8 cellular contexts compared by ENCODE assay signal in genomic region chr10:72292223-72292691, GRCh38. TPM values are rescaled to one million over a fixed set of nuclear protein-coding genes. Genes with fewer than 3 reads are reported as not detected.
DNase-seq lines count a peak whose midpoint lies in the region; ATAC-seq and TF ChIP-seq lines count a peak whose summit lies in the region.

No MANE protein-coding gene starts in this region.

- H3K27ac Mint-ChIP-seq in naive thymus-derived CD8-positive, alpha-beta T cell, result peak overlapping the region; percentile 3 to 88 (median 62)

- no peaks in the 10 kb centered on the region for H3K9me3 ChIP-seq in BLaER1 treated with 17β-estradiol and CSF1 and Interleukin-3, amounts not matched to agents 10 nM and 100 nM (replicated peaks in 1 of 11)
- no peaks in the 10 kb centered on the region for H3K9me3 ChIP-seq in aorta (ENCODE audit: control insufficient read depth, low read length)

- 69 to 71% methylated on average over 6 of the region's 6 CpGs for WGBS in aorta, 2 donors

- H3K27me3 ChIP-seq in BLaER1 treated with 17β-estradiol and CSF1 and Interleukin-3, amounts not matched to agents 10 nM and 100 nM, result no peaks in the 10 kb centered on the region
- H3K27me3 ChIP-seq in aorta (ENCODE audit: control insufficient read depth in 1 of 2, insufficient read depth in 2 of 2, low read length in 1 of 2), result no peaks in the 10 kb centered on the region

- no peaks in the 10 kb centered on the region for H3K36me3 Mint-ChIP-seq in naive thymus-derived CD8-positive, alpha-beta T cell

- H3K9me3 Mint-ChIP-seq in naive thymus-derived CD8-positive, alpha-beta T cell, result no peaks in the 10 kb centered on the region

- H3K4me3 ChIP-seq in BLaER1 treated with 17β-estradiol and CSF1 and Interleukin-3, amounts not matched to agents 10 nM and 100 nM, result no peak overlapping the region
- no peak overlapping the region for H3K4me3 ChIP-seq in aorta (ENCODE audit: low read length in 2 of 2)

- no peaks in the 10 kb centered on the region for H3K36me3 ChIP-seq in BLaER1 treated with 17β-estradiol and CSF1 and Interleukin-3, amounts not matched to agents 10 nM and 100 nM
- H3K36me3 ChIP-seq in aorta (ENCODE audit: control insufficient read depth in 1 of 2, insufficient read depth in 2 of 2, low read length in 1 of 2), result no peaks in the 10 kb centered on the region

- H3K27me3 Mint-ChIP-seq in naive thymus-derived CD8-positive, alpha-beta T cell, result peaks cover 0 to 2% (median 0%) of the 10 kb centered on the region in 5 donors

- peaks cover 23 to 67% (median 61%) of the 10 kb centered on the region in 4 donors for H3K4me1 Mint-ChIP-seq in naive thymus-derived CD8-positive, alpha-beta T cell

- peak overlapping the region in 7 of 11 experiments; percentile 8 to 83 (median 31); a peak in 8 of 22 replicates for H3K4me2 ChIP-seq in BLaER1 treated with 17β-estradiol and CSF1 and Interleukin-3, amounts not matched to agents 10 nM and 100 nM

- POLR2A ChIA-PET in naive thymus-derived CD8-positive, alpha-beta T cell (lab: Charles Lee), result interaction anchor here (0.6 to 1.9 kb wide), 10 partner anchors 13 to 63 kb away, joined by 3 to 9 read pairs (median 4); partner anchors contain the start of gene DNAJB12

- ATAC-seq in naive thymus-derived CD8-positive, alpha-beta T cell, result no peak
- ATAC-seq in HG03378 (IDR thresholded peaks at IDR 0.05; ENCODE audit: unreplicated experiment) (no peak), aorta (ENCODE audit: low FRiP score) (no peak), GM18867 (IDR thresholded peaks at IDR 0.05; ENCODE audit: unreplicated experiment) (no peak)

- DNase-seq in activated naive CD4-positive, alpha-beta T cell treated with anti-CD3 and anti-CD28 coated beads, Interleukin-2, amount 50 U/mL, for 16 hours, result peak; percentile 60
- no peak for DNase-seq in naive thymus-derived CD8-positive, alpha-beta T cell
- DNase-seq in aorta (no peak), NCI-H2029 treated with DMSO at 0.1 percent for 48 hours (lab: John Stamatoyannopoulos, UW) (no peak)

- peak; percentile 31 for TF ChIP-seq RAD21 in Ishikawa (IDR thresholded peaks at IDR 0.05; ENCODE audit: low read depth)

- H4K20me1 ChIP-seq in BLaER1 treated with 17β-estradiol and CSF1 and Interleukin-3, amounts not matched to agents 10 nM and 100 nM, result no peaks in the 10 kb centered on the region

- H3K27ac ChIP-seq in BLaER1 treated with 17β-estradiol and CSF1 and Interleukin-3, amounts not matched to agents 10 nM and 100 nM, result peak overlapping the region in 5 of 11 experiments; percentile 1 to 40 (median 27); a peak in 4 of 22 replicates
- no peak overlapping the region for H3K27ac ChIP-seq in aorta (ENCODE audit: low read depth in 1 of 2, low read length in 2 of 2)

- peak; percentile 88 for TF ChIP-seq EP300 in Ishikawa (IDR thresholded peaks at IDR 0.05; ENCODE audit: borderline replicate concordance)

- peak overlapping the region in 3 of 10 donors; percentile 20 to 38 (median 28) for H3K4me3 Mint-ChIP-seq in naive thymus-derived CD8-positive, alpha-beta T cell

- no peak overlapping the region for H3K9ac ChIP-seq in BLaER1 treated with 17β-estradiol and CSF1 and Interleukin-3, amounts not matched to agents 10 nM and 100 nM

- intact Hi-C loops in aorta (cut with DNase I), result no loop called here

- H3K4me1 ChIP-seq in BLaER1 treated with 17β-estradiol and CSF1 and Interleukin-3, amounts not matched to agents 10 nM and 100 nM, result peaks cover 55 to 71% (median 65%) of the 10 kb centered on the region in 10 experiments
- H3K4me1 ChIP-seq in aorta (ENCODE audit: control insufficient read depth in 1 of 2, insufficient read depth in 2 of 2, low read length in 2 of 2), result no peaks in the 10 kb centered on the region

TF ChIP-seq in Ishikawa, 13 proteins besides CTCF, POLR2A, EP300 and RAD21:
- TF ChIP-seq REST (IDR thresholded peaks at IDR 0.05; ENCODE audit: low read depth) (no peak), USF1 (IDR thresholded peaks at IDR 0.05) (no peak), TEAD4 (IDR thresholded peaks at IDR 0.05) (peak; percentile 77), TCF12 (IDR thresholded peaks at IDR 0.05; ENCODE audit: low read depth) (peak; percentile 92), TAF1 (IDR thresholded peaks at IDR 0.05; ENCODE audit: low read depth) (no peak), ZBTB7A (IDR thresholded peaks at IDR 0.05; ENCODE audit: low read depth) (no peak), MAX (IDR thresholded peaks at IDR 0.05) (peak; percentile 32; the same call in 1 of the 2 replicates), CREB1 (IDR thresholded peaks at IDR 0.05; ENCODE audit: low read depth) (no peak), NFIC (IDR thresholded peaks at IDR 0.05) (peak; percentile 87), CEBPB (IDR thresholded peaks at IDR 0.05) (no peak), EGR1 (IDR thresholded peaks at IDR 0.05) (no peak), FOXM1 (IDR thresholded peaks at IDR 0.05; ENCODE audit: borderline replicate concordance, low read depth) (peak; percentile 58; the same call in 1 of the 2 replicates), YY1 (IDR thresholded peaks at IDR 0.05; ENCODE audit: low read depth) (peak; percentile 32; the same call in 1 of the 2 replicates)
TF ChIP-seq in Ishikawa: peak in this region for 6.

RNA-seq across cellular contexts. Expression of gene DDIT4, which starts 18.5 kb away (rescaled TPM):
- total RNA-seq in naive thymus-derived CD8-positive, alpha-beta T cell, result 10 to 100 TPM; 23.8 to 29.6 TPM
- 100 to 1,000 TPM in 2 of 3 donors, 10 to 100 TPM in 1; 68.0 to 190 (median 189) TPM for polyA plus RNA-seq in naive thymus-derived CD8-positive, alpha-beta T cell
- 100 to 1,000 TPM; 104 to 126 TPM for total RNA-seq in aorta
- 10 to 100 TPM; 55.9 to 96.5 TPM for polyA plus RNA-seq in aorta
